ENCODE assay signal across 8 cellular contexts in the genomic region with DNA sequence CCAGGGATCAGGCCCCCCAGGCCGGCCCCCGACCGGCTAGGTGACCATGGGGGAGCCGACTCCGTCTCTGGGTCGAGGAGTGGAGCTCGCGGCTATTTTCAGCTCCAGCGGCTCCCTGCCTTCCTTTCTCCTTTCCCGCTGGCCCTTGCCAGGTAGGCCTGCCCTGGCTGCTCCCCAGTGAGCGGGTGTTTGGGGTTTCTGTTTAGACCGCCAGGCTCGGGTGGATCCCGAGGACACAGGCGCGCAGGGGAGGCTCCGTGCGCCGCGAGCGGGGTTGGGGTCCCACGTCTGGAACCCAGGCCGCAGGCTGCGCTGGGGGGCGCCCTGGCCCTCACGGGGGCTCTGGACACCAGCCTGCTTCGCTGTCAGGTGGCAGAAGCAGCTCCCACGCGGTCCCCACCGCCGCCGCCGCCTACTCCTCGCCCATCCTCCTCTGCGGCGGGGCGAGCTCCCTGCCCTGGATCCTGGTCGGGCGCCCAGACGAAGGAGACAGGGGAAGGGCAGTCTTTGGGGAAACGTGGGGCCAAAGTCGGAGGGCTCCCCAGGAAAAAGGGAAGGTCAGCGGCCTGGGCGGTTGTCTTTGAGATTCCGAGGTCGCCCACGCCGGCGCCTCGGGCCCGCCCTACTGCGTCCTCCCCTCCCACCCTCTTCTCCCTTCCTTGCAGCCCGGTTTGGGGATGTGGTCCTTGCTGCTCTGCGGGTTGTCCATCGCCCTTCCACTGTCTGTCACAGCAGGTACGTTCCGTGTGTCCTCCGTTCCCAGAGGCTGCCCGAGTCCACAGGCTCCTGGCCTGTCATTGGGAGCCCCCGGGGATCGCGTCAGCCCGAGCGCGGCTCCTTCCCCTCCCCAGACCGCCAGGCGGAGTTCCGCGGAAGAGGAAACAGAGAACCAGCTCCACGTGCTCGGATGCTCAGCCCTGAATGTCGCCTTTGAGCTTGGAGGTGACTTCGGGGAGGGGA. TPM values are rescaled to one million over a fixed set of nuclear protein-coding genes. Genes with fewer than 3 reads are reported as not detected.
DNase-seq lines count a peak whose midpoint lies in the region; ATAC-seq and TF ChIP-seq lines count a peak whose summit lies in the region.

No MANE protein-coding gene starts in this region.

- H3K4me1 ChIP-seq in liver (ENCODE audit: control insufficient read depth in 4 of 4, insufficient read depth in 4 of 4, low read length in 3 of 4), result peaks cover 1 to 19% (median 5%) of the 10 kb centered on the region in 4 donors

- no peak overlapping the region for H3K27ac Mint-ChIP-seq in activated B cell treated with CpG ODN at 0.5 μM for 24 hours
- H3K27ac Mint-ChIP-seq in central memory CD8-positive, alpha-beta T cell (ENCODE audit: low read depth), result no peak overlapping the region

- H3K36me3 ChIP-seq in liver (ENCODE audit: control insufficient read depth in 4 of 4, insufficient read depth in 3 of 4, low read depth in 1 of 4, low read length in 3 of 4), result no peaks in the 10 kb centered on the region

- H3K9me3 ChIP-seq in liver (ENCODE audit: control insufficient read depth in 4 of 4, low read length in 3 of 4), result no peaks in the 10 kb centered on the region

- H3K36me3 Mint-ChIP-seq in activated B cell treated with CpG ODN at 0.5 μM for 24 hours (ENCODE audit: low read depth), result no peaks in the 10 kb centered on the region
- H3K36me3 Mint-ChIP-seq in central memory CD8-positive, alpha-beta T cell (ENCODE audit: insufficient read depth), result no peaks in the 10 kb centered on the region

- DNase-seq in CD1c-positive myeloid dendritic cell (ENCODE audit: extremely low spot score), result peak; percentile 93
- no peak for DNase-seq in activated B cell treated with CpG ODN at 0.5 μM for 24 hours
- DNase-seq in central memory CD8-positive, alpha-beta T cell (ENCODE audit: low spot score in 2 of 2), result no peak
- DNase-seq in stimulated activated CD4-positive, alpha-beta T cell treated with anti-CD3 and anti-CD28 coated beads, Interleukin-1b, Interleukin-23, amount 100 ng/mL, for 4 hours (ENCODE audit: low read depth in 2 of 2), result peak; percentile 50 to 53
- DNase-seq in NCI-H1105 (lab: John Stamatoyannopoulos, UW), result no peak
- DNase-seq in NK-92 (lab: John Stamatoyannopoulos, UW; ENCODE audit: unreplicated experiment), result no peak
- DNase-seq in NCI-H345 (lab: John Stamatoyannopoulos, UW), result no peak

- TF ChIP-seq RAD21 in liver (IDR thresholded peaks at IDR 0.05), result peak; percentile 45 to 67

- TF ChIP-seq CTCF in activated B cell treated with CpG ODN at 0.5 μM for 24 hours (IDR thresholded peaks at IDR 0.05), result no peak
- peak; percentile 33 for TF ChIP-seq CTCF in liver (IDR thresholded peaks at IDR 0.05; ENCODE audit: low read depth, low read length, missing input control)

- no peaks in the 10 kb centered on the region for H3K9me3 Mint-ChIP-seq in activated B cell treated with CpG ODN at 0.5 μM for 24 hours
- no peaks in the 10 kb centered on the region for H3K9me3 Mint-ChIP-seq in central memory CD8-positive, alpha-beta T cell

- no peak for ATAC-seq in activated B cell treated with CpG ODN at 0.5 μM for 24 hours (ENCODE audit: low read depth)
- ATAC-seq in central memory CD8-positive, alpha-beta T cell (replicated peaks; ENCODE audit: extremely low read depth, poor library complexity, severe bottlenecking), result no peak

- no peaks in the 10 kb centered on the region for H3K27me3 ChIP-seq in liver (ENCODE audit: control insufficient read depth in 4 of 4, insufficient read depth in 4 of 4, low read length in 3 of 4)

- WGBS in liver, result 9% methylated on average over 73 of the region's 73 CpGs

- intact Hi-C loops in activated B cell treated with CpG ODN at 0.5 μM for 24 hours (cut with micrococcal nuclease), result no loop called here

- H3K4me1 Mint-ChIP-seq in activated B cell treated with CpG ODN at 0.5 μM for 24 hours, result no peaks in the 10 kb centered on the region
- H3K4me1 Mint-ChIP-seq in central memory CD8-positive, alpha-beta T cell, result peaks cover 4% of the 10 kb centered on the region

- H3K27me3 Mint-ChIP-seq in activated B cell treated with CpG ODN at 0.5 μM for 24 hours, result peaks cover 25% of the 10 kb centered on the region
- H3K27me3 Mint-ChIP-seq in central memory CD8-positive, alpha-beta T cell, result peaks cover 32% of the 10 kb centered on the region

- CTCF ChIA-PET in activated B cell treated with CpG ODN at 0.5 μM for 24 hours (lab: Charles Lee), result no interaction called here

- peak overlapping the region; percentile 61 for H3K4me3 Mint-ChIP-seq in activated B cell treated with CpG ODN at 0.5 μM for 24 hours
- peak overlapping the region; percentile 18 for H3K4me3 Mint-ChIP-seq in central memory CD8-positive, alpha-beta T cell

- H3K9ac ChIP-seq in liver (ENCODE audit: low read depth in 1 of 2, low read length in 2 of 2), result peak overlapping the region; percentile 58 to 74

- peak overlapping the region; percentile 55 to 75 (median 75) for H3K4me3 ChIP-seq in liver (ENCODE audit: low read depth in 1 of 3, low read length in 3 of 3)

- peak overlapping the region; percentile 88 to 91 for H3K27ac ChIP-seq in liver (ENCODE audit: low read depth in 1 of 2, low read length in 2 of 2)

- POLR2A ChIA-PET in activated B cell treated with CpG ODN at 0.5 μM for 24 hours (lab: Charles Lee), result no interaction called here

TF ChIP-seq in liver, 16 proteins besides CTCF, POLR2A, EP300 and RAD21:
- TF ChIP-seq EGR1 (IDR thresholded peaks at IDR 0.05; ENCODE audit: low read depth in 2 of 2) (no peak), HNF4G (IDR thresholded peaks at IDR 0.05) (no peak), NR2F2 (IDR thresholded peaks at IDR 0.05) (no peak), RXRA (IDR thresholded peaks at IDR 0.05) (peak in 1 of 2 donors; percentile 21), FOXA2 (IDR thresholded peaks at IDR 0.05) (no peak), FOXA1 (IDR thresholded peaks at IDR 0.05) (no peak), SP1 (IDR thresholded peaks at IDR 0.05) (no peak), YY1 (IDR thresholded peaks at IDR 0.05) (peak; percentile 28), HNF4A (conservative IDR thresholded peaks at IDR 0.05) (no peak), GABPA (IDR thresholded peaks at IDR 0.05 in 1 of 2, conservative IDR thresholded peaks at IDR 0.05 in 1 of 2) (no peak), JUND (IDR thresholded peaks at IDR 0.05) (no peak)
- TF ChIP-seq, protein P1, sequence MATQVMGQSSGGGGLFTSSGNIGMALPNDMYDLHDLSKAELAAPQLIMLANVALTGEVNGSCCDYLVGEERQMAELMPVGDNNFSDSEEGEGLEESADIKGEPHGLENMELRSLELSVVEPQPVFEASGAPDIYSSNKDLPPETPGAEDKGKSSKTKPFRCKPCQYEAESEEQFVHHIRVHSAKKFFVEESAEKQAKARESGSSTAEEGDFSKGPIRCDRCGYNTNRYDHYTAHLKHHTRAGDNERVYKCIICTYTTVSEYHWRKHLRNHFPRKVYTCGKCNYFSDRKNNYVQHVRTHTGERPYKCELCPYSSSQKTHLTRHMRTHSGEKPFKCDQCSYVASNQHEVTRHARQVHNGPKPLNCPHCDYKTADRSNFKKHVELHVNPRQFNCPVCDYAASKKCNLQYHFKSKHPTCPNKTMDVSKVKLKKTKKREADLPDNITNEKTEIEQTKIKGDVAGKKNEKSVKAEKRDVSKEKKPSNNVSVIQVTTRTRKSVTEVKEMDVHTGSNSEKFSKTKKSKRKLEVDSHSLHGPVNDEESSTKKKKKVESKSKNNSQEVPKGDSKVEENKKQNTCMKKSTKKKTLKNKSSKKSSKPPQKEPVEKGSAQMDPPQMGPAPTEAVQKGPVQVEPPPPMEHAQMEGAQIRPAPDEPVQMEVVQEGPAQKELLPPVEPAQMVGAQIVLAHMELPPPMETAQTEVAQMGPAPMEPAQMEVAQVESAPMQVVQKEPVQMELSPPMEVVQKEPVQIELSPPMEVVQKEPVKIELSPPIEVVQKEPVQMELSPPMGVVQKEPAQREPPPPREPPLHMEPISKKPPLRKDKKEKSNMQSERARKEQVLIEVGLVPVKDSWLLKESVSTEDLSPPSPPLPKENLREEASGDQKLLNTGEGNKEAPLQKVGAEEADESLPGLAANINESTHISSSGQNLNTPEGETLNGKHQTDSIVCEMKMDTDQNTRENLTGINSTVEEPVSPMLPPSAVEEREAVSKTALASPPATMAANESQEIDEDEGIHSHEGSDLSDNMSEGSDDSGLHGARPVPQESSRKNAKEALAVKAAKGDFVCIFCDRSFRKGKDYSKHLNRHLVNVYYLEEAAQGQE (IDR thresholded peaks at IDR 0.05), result peak; percentile 30
- TF ChIP-seq, protein P2, sequence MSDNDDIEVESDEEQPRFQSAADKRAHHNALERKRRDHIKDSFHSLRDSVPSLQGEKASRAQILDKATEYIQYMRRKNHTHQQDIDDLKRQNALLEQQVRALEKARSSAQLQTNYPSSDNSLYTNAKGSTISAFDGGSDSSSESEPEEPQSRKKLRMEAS (IDR thresholded peaks at IDR 0.05), result peak; percentile 93
- TF ChIP-seq, protein P3, sequence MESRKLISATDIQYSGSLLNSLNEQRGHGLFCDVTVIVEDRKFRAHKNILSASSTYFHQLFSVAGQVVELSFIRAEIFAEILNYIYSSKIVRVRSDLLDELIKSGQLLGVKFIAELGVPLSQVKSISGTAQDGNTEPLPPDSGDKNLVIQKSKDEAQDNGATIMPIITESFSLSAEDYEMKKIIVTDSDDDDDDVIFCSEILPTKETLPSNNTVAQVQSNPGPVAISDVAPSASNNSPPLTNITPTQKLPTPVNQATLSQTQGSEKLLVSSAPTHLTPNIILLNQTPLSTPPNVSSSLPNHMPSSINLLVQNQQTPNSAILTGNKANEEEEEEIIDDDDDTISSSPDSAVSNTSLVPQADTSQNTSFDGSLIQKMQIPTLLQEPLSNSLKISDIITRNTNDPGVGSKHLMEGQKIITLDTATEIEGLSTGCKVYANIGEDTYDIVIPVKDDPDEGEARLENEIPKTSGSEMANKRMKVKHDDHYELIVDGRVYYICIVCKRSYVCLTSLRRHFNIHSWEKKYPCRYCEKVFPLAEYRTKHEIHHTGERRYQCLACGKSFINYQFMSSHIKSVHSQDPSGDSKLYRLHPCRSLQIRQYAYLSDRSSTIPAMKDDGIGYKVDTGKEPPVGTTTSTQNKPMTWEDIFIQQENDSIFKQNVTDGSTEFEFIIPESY (IDR thresholded peaks at IDR 0.05), result no peak
- TF ChIP-seq, protein P4, sequence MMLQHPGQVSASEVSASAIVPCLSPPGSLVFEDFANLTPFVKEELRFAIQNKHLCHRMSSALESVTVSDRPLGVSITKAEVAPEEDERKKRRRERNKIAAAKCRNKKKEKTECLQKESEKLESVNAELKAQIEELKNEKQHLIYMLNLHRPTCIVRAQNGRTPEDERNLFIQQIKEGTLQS (IDR thresholded peaks at IDR 0.05), result no peak

RNA-seq across cellular contexts. Expression of a gene that starts 0.6 kb away (rescaled TPM):
- not detected in 2 replicates for total RNA-seq in activated B cell treated with CpG ODN at 0.5 μM for 24 hours
- 1 to 10 TPM in 1 of 2 donors, under 1 TPM in 1; 0.98 to 1.3 TPM for total RNA-seq in liver
- polyA plus RNA-seq in liver, result 1 to 10 TPM; 1.3 to 2.0 TPM

RNA-seq across cellular contexts. Expression of a gene that starts 44.9 kb away (rescaled TPM):
- total RNA-seq in activated B cell treated with CpG ODN at 0.5 μM for 24 hours, result not detected in 2 replicates
- total RNA-seq in liver, result 10 to 100 TPM; 20.7 to 49.3 TPM
- polyA plus RNA-seq in liver, result 10 to 100 TPM; 14.0 to 38.2 TPM

Comparison
In these comparisons a context has a peak if more than half of its experiments do, and no peak if none do; other contexts are left out.
1. DNase-seq: peak in CD1c-positive myeloid dendritic cell (single experiment) and stimulated activated CD4-positive, alpha-beta T cell treated with anti-CD3 and anti-CD28 coated beads, Interleukin-1b, Interleukin-23, amount 100 ng/mL, for 4 hours (2 of 2); none in activated B cell treated with CpG ODN at 0.5 μM for 24 hours (single experiment), central memory CD8-positive, alpha-beta T cell (0 of 2), NCI-H1105 (single experiment), NK-92 (single experiment) and NCI-H345 (single experiment).
2. RNA of a gene that starts 44.9 kb away (total RNA-seq): 20.7 to 49.3 TPM in liver; not detected in activated B cell treated with CpG ODN at 0.5 μM for 24 hours; every median in the first group is over 10 times any median in the second.